Comparison of ENCODE assay signal across 21 cellular contexts in the genomic region with DNA sequence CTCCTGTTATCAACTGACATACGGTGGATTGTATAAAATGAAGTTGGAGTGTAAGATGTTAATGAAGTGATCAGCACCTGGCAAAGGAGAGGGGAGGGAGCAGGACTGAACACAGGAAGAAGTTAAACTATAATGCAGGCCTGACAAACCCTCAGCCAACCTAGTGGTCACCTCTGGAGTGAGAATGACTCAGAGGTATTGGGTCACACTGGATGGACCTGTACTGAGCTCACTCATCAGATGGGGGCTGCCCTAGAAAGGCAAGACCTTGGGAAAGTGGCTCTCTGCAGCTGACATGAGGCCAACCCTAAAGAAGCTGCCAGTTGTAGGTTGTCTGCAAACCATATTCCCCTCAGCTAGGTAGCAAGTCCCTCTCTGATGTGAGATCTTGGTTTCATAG.
"Had no signal": no experiment of that assay in that cellular context is flagged by ENCODE, and none has a peak within 500 bp of the region (broad histone marks: within the 10 kb centered on the region; RNA-seq: fewer than 3 reads in every experiment).

No MANE protein-coding gene starts in this region.

- H3K9me3 ChIP-seq: SJCRH30 had no signal

- H3K9ac ChIP-seq: KMS-11 had no signal

- H3K4me3 ChIP-seq: SJCRH30 had no signal

- H3K36me3 ChIP-seq: SJCRH30 had no signal

- H3K4me1 ChIP-seq: SJCRH30 had no signal

- H3K27me3 ChIP-seq: SJCRH30 had no signal

- H3K27ac ChIP-seq: KMS-11, SJCRH30 had no signal

- ATAC-seq: HepG2, SK-N-SH treated with all-trans-retinoic acid at 6 μM for 48 hours had no signal

- DNase-seq: IMR-90, Kasumi-1, MV-4-11, NCI-H1048, NCI-H1105, NCI-H1417, NCI-H1436 treated with DMSO at 0.1 percent for 48 hours, NCI-H1694, NCI-H187 treated with DMSO at 0.1 percent for 48 hours, NCI-H2029 treated with DMSO at 0.1 percent for 48 hours, NCI-H2107, NCI-H2227 treated with DMSO at 0.1 percent for 48 hours, NCI-H524, NCI-H526 treated with DMSO at 0.1 percent for 48 hours, NCI-H748 treated with DMSO at 0.1 percent for 48 hours, RPMI8226, SHP77, SJCRH30 had no signal

- H3K4me2 ChIP-seq: KMS-11 had no signal
